In genomic region chr11:102172127-102172848, GRCh38 we compare ENCODE assay signal across 1 cellular context.
TF ChIP-seq lines count a peak whose summit lies in the region.

No MANE protein-coding gene starts in this region.

TF ChIP-seq in SK-N-SH treated with all-trans-retinoic acid at 6 μM for 48 hours, 23 proteins besides CTCF, POLR2A, EP300 and RAD21 (continued from another document):
- TF ChIP-seq TSHZ2 (CRISPR knock-in tag; IDR thresholded peaks at IDR 0.05), result no peak
